33 cellular contexts compared by ENCODE assay signal in genomic region chr2:241802421-241802749, GRCh38. TPM values are rescaled to one million over a fixed set of nuclear protein-coding genes. Genes with fewer than 3 reads are reported as not detected.
DNase-seq lines count a peak whose midpoint lies in the region; ATAC-seq and TF ChIP-seq lines count a peak whose summit lies in the region.
"Had no signal": no experiment of that assay in that cellular context is flagged by ENCODE, and none has a peak within 500 bp of the region (broad histone marks: within the 10 kb centered on the region; RNA-seq: fewer than 3 reads in every experiment).

No MANE protein-coding gene starts in this region.

- POLR2A ChIA-PET in activated CD8-positive, alpha-beta T cell treated with anti-CD3 and anti-CD28 coated beads, Interleukin-2, amount 10 ng/mL, durations not matched to agents 7 days and 5 days (lab: Charles Lee) = no interaction called here

- H3K79me2 ChIP-seq in hepatocyte = no peaks in the 10 kb centered on the region

- peaks cover 6% of the 10 kb centered on the region for H3K36me3 Mint-ChIP-seq in stimulated activated effector memory CD8-positive, alpha-beta T cell treated with anti-CD3 and anti-CD28 coated beads, Interleukin-12 subunit alpha, Interleukin-12 subunit beta, amount 100 ng/mL, for 72 hours
- no peaks in the 10 kb centered on the region for H3K36me3 Mint-ChIP-seq in activated CD8-positive, alpha-beta T cell treated with anti-CD3 and anti-CD28 coated beads, Interleukin-2, amount 10 ng/mL, durations not matched to agents 7 days and 5 days (ENCODE audit: low read depth)
- H3K36me3 Mint-ChIP-seq: activated naive CD4-positive, alpha-beta T cell treated with anti-CD3 and anti-CD28 coated beads, Interleukin-2, amount 50 U/mL, for 24 hours had no signal

- intact Hi-C loops in sciatic nerve (cut with DNase I) = no loop called here

- no peak overlapping the region for H3K27ac Mint-ChIP-seq in stimulated activated effector memory CD8-positive, alpha-beta T cell treated with anti-CD3 and anti-CD28 coated beads, Interleukin-12 subunit alpha, Interleukin-12 subunit beta, amount 100 ng/mL, for 72 hours
- H3K27ac Mint-ChIP-seq in activated CD8-positive, alpha-beta T cell treated with anti-CD3 and anti-CD28 coated beads, Interleukin-2, amount 10 ng/mL, durations not matched to agents 7 days and 5 days = no peak overlapping the region
- H3K27ac Mint-ChIP-seq: activated CD4-positive, alpha-beta memory T cell treated with anti-CD3 and anti-CD28 coated beads, Interleukin-2, amount 10 ng/mL, durations not matched to agents 7 days and 5 days; activated naive CD4-positive, alpha-beta T cell treated with anti-CD3 and anti-CD28 coated beads, Interleukin-2, amount 50 U/mL, for 24 hours; activated T-helper 2 cell treated with anti-CD3 and anti-CD28 coated beads, Interferon-gamma antibody, Interleukin-2, Interleukin-4, amounts not matched to agents 10 μg/mL and 5 μg/mL and 100 μg/mL, durations not matched to agents 14 hours and 24 hours and 36 hours; stimulated activated naive CD8-positive, alpha-beta T cell treated with anti-CD3 and anti-CD28 coated beads, Interleukin-15, amount 100 ng/mL, for 72 hours had no signal

- H3K27me3 Mint-ChIP-seq in activated CD8-positive, alpha-beta T cell treated with anti-CD3 and anti-CD28 coated beads, Interleukin-2, amount 10 ng/mL, durations not matched to agents 7 days and 5 days (ENCODE audit: low read depth) = peaks cover 3% of the 10 kb centered on the region

- peak overlapping the region; percentile 80 for H3K4me3 Mint-ChIP-seq in stimulated activated effector memory CD8-positive, alpha-beta T cell treated with anti-CD3 and anti-CD28 coated beads, Interleukin-12 subunit alpha, Interleukin-12 subunit beta, amount 100 ng/mL, for 72 hours
- no peak overlapping the region for H3K4me3 Mint-ChIP-seq in activated CD8-positive, alpha-beta T cell treated with anti-CD3 and anti-CD28 coated beads, Interleukin-2, amount 10 ng/mL, durations not matched to agents 7 days and 5 days
- H3K4me3 Mint-ChIP-seq: activated CD4-positive, alpha-beta memory T cell treated with anti-CD3 and anti-CD28 coated beads, Interleukin-2, amount 10 ng/mL, durations not matched to agents 7 days and 5 days; activated naive CD4-positive, alpha-beta T cell treated with anti-CD3 and anti-CD28 coated beads, Interleukin-2, amount 50 U/mL, for 24 hours had no signal

- H3K9me2 ChIP-seq in hepatocyte (replicated peaks; ENCODE audit: insufficient read depth) = no peaks in the 10 kb centered on the region

- no peak overlapping the region for H3K4me2 ChIP-seq in hepatocyte
- H3K4me2 ChIP-seq: KMS-11 had no signal

- H3K36me3 ChIP-seq in HUES6 (ENCODE audit: control insufficient read depth, insufficient read depth, low read length) = no peaks in the 10 kb centered on the region
- no peaks in the 10 kb centered on the region for H3K36me3 ChIP-seq in hepatocyte (replicated peaks; ENCODE audit: insufficient read depth, low read depth)
- H3K36me3 ChIP-seq: brain microvascular endothelial cell, esophagus squamous epithelium, lower lobe of right lung, pancreas, thoracic aorta had no signal

- H3K9me3 ChIP-seq in HUES6 (ENCODE audit: control insufficient read depth, insufficient read depth, low read depth, low read length) (no peaks in the 10 kb centered on the region), hepatocyte (ENCODE audit: low read depth) (no peaks in the 10 kb centered on the region)
- H3K9me3 ChIP-seq: esophagus squamous epithelium, lower lobe of right lung, pancreas, thoracic aorta had no signal

- no peaks in the 10 kb centered on the region for H4K20me1 ChIP-seq in hepatocyte (ENCODE audit: insufficient read depth, poor library complexity, severe bottlenecking)

- no peak overlapping the region for H2AFZ ChIP-seq in hepatocyte

- no peak overlapping the region for H3K9ac ChIP-seq in HUES6 (ENCODE audit: low read length)
- H3K9ac ChIP-seq: KMS-11 had no signal

- H3K9me3 Mint-ChIP-seq in stimulated activated effector memory CD8-positive, alpha-beta T cell treated with anti-CD3 and anti-CD28 coated beads, Interleukin-12 subunit alpha, Interleukin-12 subunit beta, amount 100 ng/mL, for 72 hours = no peaks in the 10 kb centered on the region
- H3K9me3 Mint-ChIP-seq in activated CD8-positive, alpha-beta T cell treated with anti-CD3 and anti-CD28 coated beads, Interleukin-2, amount 10 ng/mL, durations not matched to agents 7 days and 5 days (ENCODE audit: insufficient read depth) = no peaks in the 10 kb centered on the region
- H3K9me3 Mint-ChIP-seq: activated CD4-positive, alpha-beta memory T cell treated with anti-CD3 and anti-CD28 coated beads, Interleukin-2, amount 10 ng/mL, durations not matched to agents 7 days and 5 days; activated naive CD4-positive, alpha-beta T cell treated with anti-CD3 and anti-CD28 coated beads, Interleukin-2, amount 50 U/mL, for 24 hours; activated T-helper 2 cell treated with anti-CD3 and anti-CD28 coated beads, Interferon-gamma antibody, Interleukin-2, Interleukin-4, amounts not matched to agents 10 μg/mL and 5 μg/mL and 100 μg/mL, durations not matched to agents 14 hours and 24 hours and 36 hours; nephron; stimulated activated naive CD8-positive, alpha-beta T cell treated with anti-CD3 and anti-CD28 coated beads, Interleukin-15, amount 100 ng/mL, for 72 hours had no signal

- H3K4me1 ChIP-seq in HUES6 (ENCODE audit: control insufficient read depth, insufficient read depth, low read length) (peaks cover 31% of the 10 kb centered on the region), hepatocyte (ENCODE audit: insufficient read depth) (peaks cover 9% of the 10 kb centered on the region)
- H3K4me1 ChIP-seq: foreskin keratinocyte had no signal

- peaks cover 13% of the 10 kb centered on the region for H3K4me1 Mint-ChIP-seq in stimulated activated effector memory CD8-positive, alpha-beta T cell treated with anti-CD3 and anti-CD28 coated beads, Interleukin-12 subunit alpha, Interleukin-12 subunit beta, amount 100 ng/mL, for 72 hours
- peaks cover 13% of the 10 kb centered on the region for H3K4me1 Mint-ChIP-seq in activated CD8-positive, alpha-beta T cell treated with anti-CD3 and anti-CD28 coated beads, Interleukin-2, amount 10 ng/mL, durations not matched to agents 7 days and 5 days (ENCODE audit: low read depth)
- H3K4me1 Mint-ChIP-seq: activated naive CD4-positive, alpha-beta T cell treated with anti-CD3 and anti-CD28 coated beads, Interleukin-2, amount 50 U/mL, for 24 hours had no signal

- H3K27ac ChIP-seq in HUES6 (ENCODE audit: low read depth, low read length) (no peak overlapping the region), hepatocyte (no peak overlapping the region)
- H3K27ac ChIP-seq: brain microvascular endothelial cell, C4-2B, esophagus squamous epithelium, foreskin keratinocyte, KMS-11, lower lobe of right lung, pancreas, thoracic aorta had no signal

- WGBS in hepatocyte (ENCODE audit: low lambda C conversion rate, missing lambda C conversion rate) = 100% methylated on average over 1 of the region's 8 CpGs

- H3K27me3 ChIP-seq in HUES6 (ENCODE audit: control insufficient read depth, insufficient read depth, low read length) (peaks cover 23% of the 10 kb centered on the region), hepatocyte (no peaks in the 10 kb centered on the region)
- H3K27me3 ChIP-seq: brain microvascular endothelial cell had no signal

- H3K4me3 ChIP-seq in HUES6 (ENCODE audit: low read depth, low read length) = 0 out of 2 replicates have a peak overlapping the region, but pooled peaks have one; percentile 8
- no peak overlapping the region for H3K4me3 ChIP-seq in hepatocyte
- H3K4me3 ChIP-seq: lower lobe of right lung had no signal

- TF ChIP-seq CTCF in hepatocyte (IDR thresholded peaks at IDR 0.05; ENCODE audit: poor library complexity) = no peak

- DNase-seq in D341Med (ENCODE audit: low spot score) = peak; percentile 20
- peak; percentile 8 for DNase-seq in hepatocyte (ENCODE audit: low spot score)
- DNase-seq in stimulated activated effector memory CD8-positive, alpha-beta T cell treated with anti-CD3 and anti-CD28 coated beads, Interleukin-12 subunit alpha, Interleukin-12 subunit beta, amount 100 ng/mL, for 72 hours (ENCODE audit: low spot score in 2 of 2) = no peak
- DNase-seq in sciatic nerve (ENCODE audit: low spot score) = no peak
- no peak for DNase-seq in stimulated activated CD4-positive, alpha-beta T cell treated with anti-CD3 and anti-CD28 coated beads, Interleukin-4, amount 100 ng/mL, for 1 hour
- DNase-seq in activated CD8-positive, alpha-beta T cell treated with anti-CD3 and anti-CD28 coated beads, Interleukin-2, amount 10 ng/mL, durations not matched to agents 7 days and 5 days = no peak
- DNase-seq: activated CD4-positive, alpha-beta memory T cell treated with anti-CD3 and anti-CD28 coated beads, Interleukin-2, amount 10 ng/mL, durations not matched to agents 7 days and 5 days; amniotic stem cell; brain microvascular endothelial cell; cerebellar nuclear complex; COR-L47; DMS53; esophagus squamous epithelium; foreskin keratinocyte; MM.1S; NCI-H1436 treated with DMSO at 0.1 percent for 48 hours; NCI-H2107; NCI-H345; Right ventricle myocardium superior; stimulated activated CD4-positive, alpha-beta T cell treated with anti-CD3 and anti-CD28 coated beads, Interleukin-1b, Interleukin-23, amount 100 ng/mL, for 48 hours; stimulated activated naive CD8-positive, alpha-beta T cell treated with anti-CD3 and anti-CD28 coated beads, Interleukin-15, amount 100 ng/mL, for 72 hours had no signal

- ATAC-seq in stimulated activated effector memory CD8-positive, alpha-beta T cell treated with anti-CD3 and anti-CD28 coated beads, Interleukin-12 subunit alpha, Interleukin-12 subunit beta, amount 100 ng/mL, for 72 hours = no peak
- ATAC-seq in sciatic nerve = no peak
- no peak for ATAC-seq in activated CD8-positive, alpha-beta T cell treated with anti-CD3 and anti-CD28 coated beads, Interleukin-2, amount 10 ng/mL, durations not matched to agents 7 days and 5 days
- ATAC-seq: lower lobe of right lung; stimulated activated naive CD8-positive, alpha-beta T cell treated with anti-CD3 and anti-CD28 coated beads, Interleukin-15, amount 100 ng/mL, for 72 hours had no signal

- CTCF ChIA-PET in activated CD8-positive, alpha-beta T cell treated with anti-CD3 and anti-CD28 coated beads, Interleukin-2, amount 10 ng/mL, durations not matched to agents 7 days and 5 days (lab: Charles Lee) = no interaction called here

RNA-seq across cellular contexts. Expression of gene NEU4, which starts 6.6 kb away (rescaled TPM):
- total RNA-seq in hepatocyte (6.8 and 9.3 TPM in 2 replicates), sciatic nerve (not detected)
- 8.7 and 10.2 TPM in 2 replicates for polyA plus RNA-seq in hepatocyte
- total RNA-seq in activated CD8-positive, alpha-beta T cell treated with anti-CD3 and anti-CD28 coated beads, Interleukin-2, amount 10 ng/mL, durations not matched to agents 7 days and 5 days = under 1 TPM; 0.31 to 0.45 TPM
- total RNA-seq: esophagus squamous epithelium, foreskin keratinocyte, G401, HT1080, kidney epithelial cell, lower lobe of right lung, pancreas, Right ventricle myocardium superior had no signal
- polyA plus RNA-seq: foreskin keratinocyte had no signal

RNA-seq across cellular contexts. Expression of gene GAL3ST2, which starts 25.8 kb away (rescaled TPM):
- total RNA-seq in hepatocyte (0.20 and 0.53 TPM in 2 replicates), sciatic nerve (not detected)
- not detected in 2 replicates for polyA plus RNA-seq in hepatocyte
- total RNA-seq in activated CD8-positive, alpha-beta T cell treated with anti-CD3 and anti-CD28 coated beads, Interleukin-2, amount 10 ng/mL, durations not matched to agents 7 days and 5 days = under 1 TPM; 0.34 TPM
- total RNA-seq: foreskin keratinocyte, G401, HT1080, kidney epithelial cell, lower lobe of right lung, pancreas, Right ventricle myocardium superior had no signal
- polyA plus RNA-seq: foreskin keratinocyte, pancreas had no signal

RNA-seq across cellular contexts. Expression of gene PDCD1, which starts 56.3 kb away (rescaled TPM):
- total RNA-seq in hepatocyte (not detected in 2 replicates), sciatic nerve (0.27 TPM)
- polyA plus RNA-seq in hepatocyte = 0.44 and 0.84 TPM in 2 replicates
- 1 to 10 TPM; 2.4 to 2.5 TPM for total RNA-seq in activated CD8-positive, alpha-beta T cell treated with anti-CD3 and anti-CD28 coated beads, Interleukin-2, amount 10 ng/mL, durations not matched to agents 7 days and 5 days
- total RNA-seq: foreskin keratinocyte, G401, HT1080 had no signal
- polyA plus RNA-seq: foreskin keratinocyte had no signal

Comparison
In these comparisons a context has a peak if more than half of its experiments do, and no peak if none do; other contexts are left out.
1. DNase-seq: peak in D341Med (single experiment) and hepatocyte (single experiment); none in stimulated activated effector memory CD8-positive, alpha-beta T cell treated with anti-CD3 and anti-CD28 coated beads, Interleukin-12 subunit alpha, Interleukin-12 subunit beta, amount 100 ng/mL, for 72 hours (0 of 2), sciatic nerve (single experiment), stimulated activated CD4-positive, alpha-beta T cell treated with anti-CD3 and anti-CD28 coated beads, Interleukin-4, amount 100 ng/mL, for 1 hour (single experiment) and activated CD8-positive, alpha-beta T cell treated with anti-CD3 and anti-CD28 coated beads, Interleukin-2, amount 10 ng/mL, durations not matched to agents 7 days and 5 days (single experiment).